ENCODE assay signal across 27 cellular contexts in the genomic region with DNA sequence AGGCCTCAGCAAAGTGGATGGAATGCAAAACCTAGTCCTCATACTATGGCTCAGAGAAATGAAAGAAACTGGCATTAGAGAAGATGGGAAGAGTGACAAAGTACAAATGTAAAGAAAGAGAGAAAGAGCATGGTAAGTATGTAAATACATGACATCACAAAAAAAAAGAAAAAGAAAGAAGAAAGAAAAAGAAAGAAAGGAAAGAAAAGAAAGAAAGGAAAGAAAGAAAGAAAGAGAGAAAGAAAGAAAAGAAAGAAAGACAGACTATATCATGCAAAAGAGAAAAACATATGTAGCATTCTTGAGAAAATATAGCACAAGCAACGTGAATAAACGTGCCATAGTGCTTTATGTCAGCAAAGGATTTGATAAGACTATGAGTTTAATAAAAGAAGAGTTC.
"Had no signal": no experiment of that assay in that cellular context is flagged by ENCODE, and none has a peak within 500 bp of the region (broad histone marks: within the 10 kb centered on the region; RNA-seq: fewer than 3 reads in every experiment).

No MANE protein-coding gene starts in this region.

- H3K27ac ChIP-seq: colonic mucosa, epithelial cell of prostate, esophagus squamous epithelium, gastrocnemius medialis, heart right ventricle, left lung, lower lobe of right lung had no signal

- H3K9me3 Mint-ChIP-seq: dendritic cell treated with granulocyte-macrophage colony-stimulating factor and Interleukin-4, amounts not matched to agents 40 ng/mL and 50 ng/mL, for 4 days; effector memory CD8-positive, alpha-beta T cell had no signal

- ATAC-seq: effector memory CD8-positive, alpha-beta T cell; esophagus mucosa; gastrocnemius medialis; heart right ventricle; left cardiac atrium; left lung; left ventricle myocardium superior; lower lobe of right lung; mucosa of descending colon had no signal

- H3K4me1 Mint-ChIP-seq: naive B cell had no signal

- DNase-seq: colonic mucosa; cortex of kidney; effector CD8-positive, alpha-beta T cell; effector memory CD8-positive, alpha-beta T cell; endodermal cell; erythroblast; esophagus squamous epithelium; foreskin fibroblast; foreskin melanocyte; gastrocnemius medialis; glutamatergic neuron; head of caudate nucleus; heart right ventricle; hippocampal formation; left cardiac atrium; left lung; left ventricle myocardium superior; lower lobe of right lung; mesenchymal stem cell; mucosa of descending colon; naive B cell had no signal

- H3K36me3 ChIP-seq: colonic mucosa, esophagus squamous epithelium, gastrocnemius medialis, heart right ventricle, left lung, lower lobe of right lung had no signal

- H3K4me3 ChIP-seq: colonic mucosa, esophagus squamous epithelium, gastrocnemius medialis, heart right ventricle, left lung, lower lobe of right lung, mucosa of descending colon had no signal

- FAIRE-seq: islet of Langerhans, keratinocyte had no signal

- H3K36me3 Mint-ChIP-seq: mesothelial cell of epicardium, naive B cell had no signal

- H3K4me3 Mint-ChIP-seq: dendritic cell treated with granulocyte-macrophage colony-stimulating factor and Interleukin-4, amounts not matched to agents 40 ng/mL and 50 ng/mL, for 4 days; effector memory CD8-positive, alpha-beta T cell; endodermal cell; mesothelial cell of epicardium; naive B cell had no signal

- H3K9me3 ChIP-seq: colonic mucosa, esophagus squamous epithelium, gastrocnemius medialis, heart right ventricle, left lung, lower lobe of right lung, mucosa of descending colon had no signal

- H3K4me1 ChIP-seq: colonic mucosa, esophagus squamous epithelium, gastrocnemius medialis, heart right ventricle, left lung, lower lobe of right lung had no signal

- H3K27ac Mint-ChIP-seq: dendritic cell treated with granulocyte-macrophage colony-stimulating factor and Interleukin-4, amounts not matched to agents 40 ng/mL and 50 ng/mL, for 4 days; effector memory CD8-positive, alpha-beta T cell; endodermal cell; mesothelial cell of epicardium; naive B cell had no signal

- H3K27me3 ChIP-seq: colonic mucosa, esophagus squamous epithelium, gastrocnemius medialis, heart right ventricle, left lung had no signal
